1 cellular context compared by ENCODE assay signal in genomic region chr3:184561329-184562145, GRCh38.
TF ChIP-seq lines count a peak whose summit lies in the region.

EPHB3 (plus strand) TSS chr3:184561785; CDS start chr3:184562236, 451 bp downstream.

TF ChIP-seq in HepG2, 621 proteins besides CTCF, POLR2A, EP300 and RAD21 (continued from another document and continues in another):
- no peak for TF ChIP-seq FOXP1 (IDR thresholded peaks at IDR 0.05)
- no peak for TF ChIP-seq FOXP1 (CRISPR knock-in tag; IDR thresholded peaks at IDR 0.05)
- TF ChIP-seq HCFC1 (IDR thresholded peaks at IDR 0.05; ENCODE audit: low read depth, low read length) = no peak
- no peak for TF ChIP-seq CENPT (CRISPR knock-in tag; IDR thresholded peaks at IDR 0.05; ENCODE audit: low read depth)
- no peak for TF ChIP-seq SYNCRIP (IDR thresholded peaks at IDR 0.05; ENCODE audit: insufficient read depth, low read depth, low read length)
- TF ChIP-seq ZNF331 (CRISPR knock-in tag; IDR thresholded peaks at IDR 0.05) = no peak
- no peak for TF ChIP-seq SOX5 (CRISPR knock-in tag; IDR thresholded peaks at IDR 0.05; ENCODE audit: borderline replicate concordance)
- TF ChIP-seq TBL1XR1 (IDR thresholded peaks at IDR 0.05; ENCODE audit: borderline replicate concordance, low read length, partially characterized antibody) = no peak
- no peak for TF ChIP-seq ZNF883 (CRISPR knock-in tag; IDR thresholded peaks at IDR 0.05; ENCODE audit: not compliant biosample characterization)
- TF ChIP-seq PHB2 (IDR thresholded peaks at IDR 0.05; ENCODE audit: partially characterized antibody) = no peak
- TF ChIP-seq SNRNP70 (IDR thresholded peaks at IDR 0.05; ENCODE audit: low read depth, low read length) = no peak
- no peak for TF ChIP-seq MED13 (CRISPR knock-in tag; IDR thresholded peaks at IDR 0.05)
- TF ChIP-seq MAFF (IDR thresholded peaks at IDR 0.05; ENCODE audit: low read depth, low read length) = no peak
- TF ChIP-seq ARID5B (CRISPR knock-in tag; IDR thresholded peaks at IDR 0.05) = no peak
- no peak for TF ChIP-seq BRF2 (CRISPR knock-in tag; IDR thresholded peaks at IDR 0.05)
- TF ChIP-seq RARA (CRISPR knock-in tag; IDR thresholded peaks at IDR 0.05) = no peak
- TF ChIP-seq ZNF44 (CRISPR knock-in tag; IDR thresholded peaks at IDR 0.05) = no peak
- no peak for TF ChIP-seq HNF4A (CRISPR knock-in tag; IDR thresholded peaks at IDR 0.05)
- no peak for TF ChIP-seq GATAD2A (CRISPR knock-in tag; IDR thresholded peaks at IDR 0.05)
- no peak for TF ChIP-seq DDIT3 (CRISPR knock-in tag; IDR thresholded peaks at IDR 0.05)
- no peak for TF ChIP-seq RERE (CRISPR knock-in tag; IDR thresholded peaks at IDR 0.05; ENCODE audit: low read depth)
- peak; percentile 46 for TF ChIP-seq PATZ1 (CRISPR knock-in tag; IDR thresholded peaks at IDR 0.05)
- no peak for TF ChIP-seq GATA4 (IDR thresholded peaks at IDR 0.05; ENCODE audit: borderline replicate concordance, low read depth)
- TF ChIP-seq NRL (CRISPR knock-in tag; IDR thresholded peaks at IDR 0.05; ENCODE audit: borderline replicate concordance) = no peak
- no peak for TF ChIP-seq ZBTB42 (CRISPR knock-in tag; IDR thresholded peaks at IDR 0.05)
- TF ChIP-seq NR2F2 (IDR thresholded peaks at IDR 0.05; ENCODE audit: borderline replicate concordance, low read depth) = no peak
- TF ChIP-seq NCOA5 (CRISPR knock-in tag; IDR thresholded peaks at IDR 0.05) = no peak
- TF ChIP-seq CREBL2 (CRISPR knock-in tag; IDR thresholded peaks at IDR 0.05; ENCODE audit: borderline replicate concordance) = no peak
- TF ChIP-seq KAT2B (IDR thresholded peaks at IDR 0.05; ENCODE audit: borderline replicate concordance, low read depth, low read length) = no peak
- no peak for TF ChIP-seq ZHX2 (IDR thresholded peaks at IDR 0.05; ENCODE audit: low read depth)
- no peak for TF ChIP-seq ZHX2 (CRISPR knock-in tag; IDR thresholded peaks at IDR 0.05; ENCODE audit: borderline replicate concordance)
- TF ChIP-seq ZNF12 (CRISPR knock-in tag; IDR thresholded peaks at IDR 0.05) = no peak
- no peak for TF ChIP-seq ZXDC (CRISPR knock-in tag; IDR thresholded peaks at IDR 0.05)
- no peak for TF ChIP-seq SALL2 (CRISPR knock-in tag; IDR thresholded peaks at IDR 0.05)
- TF ChIP-seq ZNF781 (CRISPR knock-in tag; IDR thresholded peaks at IDR 0.05; ENCODE audit: borderline replicate concordance, not compliant biosample characterization) = no peak
- no peak for TF ChIP-seq HOMEZ (CRISPR knock-in tag; IDR thresholded peaks at IDR 0.05; ENCODE audit: low read depth)
- peak; percentile 71; the same call in 1 of the 2 replicates for TF ChIP-seq ZNF782 (CRISPR knock-in tag; IDR thresholded peaks at IDR 0.05; ENCODE audit: borderline replicate concordance)
